In the genomic region with DNA sequence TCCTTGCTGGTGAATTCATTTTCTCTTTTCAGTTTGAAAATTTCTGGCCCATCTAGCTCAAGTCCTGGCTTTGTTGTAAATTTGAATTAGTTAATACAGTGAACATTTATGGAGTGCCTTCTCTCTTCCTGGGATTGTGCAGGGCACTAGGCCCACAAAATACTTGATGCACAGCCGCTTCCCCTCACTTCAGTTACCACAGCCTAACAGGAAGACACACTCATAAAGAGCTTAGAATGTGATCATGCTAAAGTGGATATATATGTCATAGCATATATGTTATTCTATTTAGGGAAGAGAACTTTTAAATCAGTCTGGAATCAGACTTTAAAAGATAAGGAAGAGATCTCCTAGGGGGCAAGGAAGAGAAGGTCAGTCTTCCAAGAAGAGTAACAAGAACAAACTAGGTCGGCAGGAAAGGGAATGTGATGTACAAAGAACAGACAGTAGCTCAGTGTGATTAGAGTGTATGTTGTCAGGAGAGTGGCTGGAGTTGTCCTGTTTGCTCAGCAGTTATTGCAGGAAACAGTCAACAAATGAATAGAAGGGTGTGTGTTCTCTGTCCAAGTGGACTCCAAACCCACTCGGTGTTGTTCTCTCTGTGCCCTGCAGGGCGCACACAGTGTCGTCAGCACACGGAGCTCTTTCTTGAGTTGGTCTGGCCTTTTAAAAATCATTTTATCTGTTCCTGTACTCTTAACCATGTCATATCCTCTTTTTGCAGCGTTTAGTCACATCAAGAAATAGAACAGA, we compare ENCODE assay signal across 1 cellular context.
TF ChIP-seq lines count a peak whose summit lies in the region.

No MANE protein-coding gene starts in this region.

TF ChIP-seq in HepG2, 621 proteins besides CTCF, POLR2A, EP300 and RAD21 (continued from another document and continues in another):
- TF ChIP-seq SKIL (CRISPR knock-in tag; IDR thresholded peaks at IDR 0.05; ENCODE audit: borderline replicate concordance) (peak; percentile 72; the same call in 1 of the 2 replicates), ZNF619 (CRISPR knock-in tag; IDR thresholded peaks at IDR 0.05) (no peak), PHF21A (CRISPR knock-in tag; IDR thresholded peaks at IDR 0.05) (no peak), ZNF644 (CRISPR knock-in tag; IDR thresholded peaks at IDR 0.05; ENCODE audit: low read depth) (peak; percentile 61; the same call in 1 of the 2 replicates), NR2F2 (IDR thresholded peaks at IDR 0.05; ENCODE audit: borderline replicate concordance, low read depth) (peak; percentile 15; the same call in 1 of the 2 replicates), HBP1 (CRISPR knock-in tag; IDR thresholded peaks at IDR 0.05; ENCODE audit: low read depth) (0 out of 2 replicates have a peak, but pooled peaks have one; percentile 20), CREB1 (IDR thresholded peaks at IDR 0.05) (peak; percentile 55), CREB1 (CRISPR knock-in tag; IDR thresholded peaks at IDR 0.05) (peak; percentile 51; the same call in 1 of the 2 replicates), ZNF160 (CRISPR knock-in tag; IDR thresholded peaks at IDR 0.05) (no peak), ZNF383 (CRISPR knock-in tag; IDR thresholded peaks at IDR 0.05; ENCODE audit: borderline replicate concordance) (no peak), ZNF564 (CRISPR knock-in tag; IDR thresholded peaks at IDR 0.05) (no peak), ZNF124 (CRISPR knock-in tag; IDR thresholded peaks at IDR 0.05) (peak; percentile 87; the same call in 1 of the 2 replicates), RARA (CRISPR knock-in tag; IDR thresholded peaks at IDR 0.05) (peak; percentile 58), SAP130 (CRISPR knock-in tag; IDR thresholded peaks at IDR 0.05; ENCODE audit: low read depth) (peak; percentile 80), ZEB1 (IDR thresholded peaks at IDR 0.05; ENCODE audit: insufficient replicate concordance, low read depth) (no peak), ZFP90 (CRISPR knock-in tag; IDR thresholded peaks at IDR 0.05; ENCODE audit: borderline replicate concordance) (no peak), AHDC1 (CRISPR knock-in tag; IDR thresholded peaks at IDR 0.05; ENCODE audit: borderline replicate concordance) (peak; percentile 70), NCOA2 (CRISPR knock-in tag; IDR thresholded peaks at IDR 0.05) (peak; percentile 81), JUNB (CRISPR knock-in tag; IDR thresholded peaks at IDR 0.05; ENCODE audit: borderline replicate concordance) (no peak), TBL1XR1 (IDR thresholded peaks at IDR 0.05; ENCODE audit: borderline replicate concordance, low read length, partially characterized antibody) (peak; percentile 42), ZNF800 (CRISPR knock-in tag; IDR thresholded peaks at IDR 0.05) (no peak), DMAP1 (CRISPR knock-in tag; IDR thresholded peaks at IDR 0.05) (no peak; the same call in 1 of the 2 replicates)
- TF ChIP-seq, protein P1, sequence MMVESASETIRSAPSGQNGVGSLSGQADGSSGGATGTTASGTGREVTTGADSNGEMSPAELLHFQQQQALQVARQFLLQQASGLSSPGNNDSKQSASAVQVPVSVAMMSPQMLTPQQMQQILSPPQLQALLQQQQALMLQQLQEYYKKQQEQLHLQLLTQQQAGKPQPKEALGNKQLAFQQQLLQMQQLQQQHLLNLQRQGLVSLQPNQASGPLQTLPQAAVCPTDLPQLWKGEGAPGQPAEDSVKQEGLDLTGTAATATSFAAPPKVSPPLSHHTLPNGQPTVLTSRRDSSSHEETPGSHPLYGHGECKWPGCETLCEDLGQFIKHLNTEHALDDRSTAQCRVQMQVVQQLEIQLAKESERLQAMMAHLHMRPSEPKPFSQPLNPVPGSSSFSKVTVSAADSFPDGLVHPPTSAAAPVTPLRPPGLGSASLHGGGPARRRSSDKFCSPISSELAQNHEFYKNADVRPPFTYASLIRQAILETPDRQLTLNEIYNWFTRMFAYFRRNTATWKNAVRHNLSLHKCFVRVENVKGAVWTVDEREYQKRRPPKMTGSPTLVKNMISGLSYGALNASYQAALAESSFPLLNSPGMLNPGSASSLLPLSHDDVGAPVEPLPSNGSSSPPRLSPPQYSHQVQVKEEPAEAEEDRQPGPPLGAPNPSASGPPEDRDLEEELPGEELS (CRISPR knock-in tag; IDR thresholded peaks at IDR 0.05) = peak; percentile 97
- TF ChIP-seq, protein P2, sequence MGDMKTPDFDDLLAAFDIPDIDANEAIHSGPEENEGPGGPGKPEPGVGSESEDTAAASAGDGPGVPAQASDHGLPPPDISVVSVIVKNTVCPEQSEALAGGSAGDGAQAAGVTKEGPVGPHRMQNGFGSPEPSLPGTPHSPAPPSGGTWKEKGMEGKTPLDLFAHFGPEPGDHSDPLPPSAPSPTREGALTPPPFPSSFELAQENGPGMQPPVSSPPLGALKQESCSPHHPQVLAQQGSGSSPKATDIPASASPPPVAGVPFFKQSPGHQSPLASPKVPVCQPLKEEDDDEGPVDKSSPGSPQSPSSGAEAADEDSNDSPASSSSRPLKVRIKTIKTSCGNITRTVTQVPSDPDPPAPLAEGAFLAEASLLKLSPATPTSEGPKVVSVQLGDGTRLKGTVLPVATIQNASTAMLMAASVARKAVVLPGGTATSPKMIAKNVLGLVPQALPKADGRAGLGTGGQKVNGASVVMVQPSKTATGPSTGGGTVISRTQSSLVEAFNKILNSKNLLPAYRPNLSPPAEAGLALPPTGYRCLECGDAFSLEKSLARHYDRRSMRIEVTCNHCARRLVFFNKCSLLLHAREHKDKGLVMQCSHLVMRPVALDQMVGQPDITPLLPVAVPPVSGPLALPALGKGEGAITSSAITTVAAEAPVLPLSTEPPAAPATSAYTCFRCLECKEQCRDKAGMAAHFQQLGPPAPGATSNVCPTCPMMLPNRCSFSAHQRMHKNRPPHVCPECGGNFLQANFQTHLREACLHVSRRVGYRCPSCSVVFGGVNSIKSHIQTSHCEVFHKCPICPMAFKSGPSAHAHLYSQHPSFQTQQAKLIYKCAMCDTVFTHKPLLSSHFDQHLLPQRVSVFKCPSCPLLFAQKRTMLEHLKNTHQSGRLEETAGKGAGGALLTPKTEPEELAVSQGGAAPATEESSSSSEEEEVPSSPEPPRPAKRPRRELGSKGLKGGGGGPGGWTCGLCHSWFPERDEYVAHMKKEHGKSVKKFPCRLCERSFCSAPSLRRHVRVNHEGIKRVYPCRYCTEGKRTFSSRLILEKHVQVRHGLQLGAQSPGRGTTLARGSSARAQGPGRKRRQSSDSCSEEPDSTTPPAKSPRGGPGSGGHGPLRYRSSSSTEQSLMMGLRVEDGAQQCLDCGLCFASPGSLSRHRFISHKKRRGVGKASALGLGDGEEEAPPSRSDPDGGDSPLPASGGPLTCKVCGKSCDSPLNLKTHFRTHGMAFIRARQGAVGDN (CRISPR knock-in tag; IDR thresholded peaks at IDR 0.05) = no peak
- TF ChIP-seq, protein P3, sequence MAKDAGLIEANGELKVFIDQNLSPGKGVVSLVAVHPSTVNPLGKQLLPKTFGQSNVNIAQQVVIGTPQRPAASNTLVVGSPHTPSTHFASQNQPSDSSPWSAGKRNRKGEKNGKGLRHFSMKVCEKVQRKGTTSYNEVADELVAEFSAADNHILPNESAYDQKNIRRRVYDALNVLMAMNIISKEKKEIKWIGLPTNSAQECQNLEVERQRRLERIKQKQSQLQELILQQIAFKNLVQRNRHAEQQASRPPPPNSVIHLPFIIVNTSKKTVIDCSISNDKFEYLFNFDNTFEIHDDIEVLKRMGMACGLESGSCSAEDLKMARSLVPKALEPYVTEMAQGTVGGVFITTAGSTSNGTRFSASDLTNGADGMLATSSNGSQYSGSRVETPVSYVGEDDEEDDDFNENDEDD (CRISPR knock-in tag; IDR thresholded peaks at IDR 0.05; ENCODE audit: borderline replicate concordance) = no peak
- TF ChIP-seq, protein P4, sequence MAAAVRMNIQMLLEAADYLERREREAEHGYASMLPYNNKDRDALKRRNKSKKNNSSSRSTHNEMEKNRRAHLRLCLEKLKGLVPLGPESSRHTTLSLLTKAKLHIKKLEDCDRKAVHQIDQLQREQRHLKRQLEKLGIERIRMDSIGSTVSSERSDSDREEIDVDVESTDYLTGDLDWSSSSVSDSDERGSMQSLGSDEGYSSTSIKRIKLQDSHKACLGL (CRISPR knock-in tag; IDR thresholded peaks at IDR 0.05) = no peak
- TF ChIP-seq, protein P5, sequence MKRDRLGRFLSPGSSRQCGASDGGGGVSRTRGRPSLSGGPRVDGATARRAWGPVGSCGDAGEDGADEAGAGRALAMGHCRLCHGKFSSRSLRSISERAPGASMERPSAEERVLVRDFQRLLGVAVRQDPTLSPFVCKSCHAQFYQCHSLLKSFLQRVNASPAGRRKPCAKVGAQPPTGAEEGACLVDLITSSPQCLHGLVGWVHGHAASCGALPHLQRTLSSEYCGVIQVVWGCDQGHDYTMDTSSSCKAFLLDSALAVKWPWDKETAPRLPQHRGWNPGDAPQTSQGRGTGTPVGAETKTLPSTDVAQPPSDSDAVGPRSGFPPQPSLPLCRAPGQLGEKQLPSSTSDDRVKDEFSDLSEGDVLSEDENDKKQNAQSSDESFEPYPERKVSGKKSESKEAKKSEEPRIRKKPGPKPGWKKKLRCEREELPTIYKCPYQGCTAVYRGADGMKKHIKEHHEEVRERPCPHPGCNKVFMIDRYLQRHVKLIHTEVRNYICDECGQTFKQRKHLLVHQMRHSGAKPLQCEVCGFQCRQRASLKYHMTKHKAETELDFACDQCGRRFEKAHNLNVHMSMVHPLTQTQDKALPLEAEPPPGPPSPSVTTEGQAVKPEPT (CRISPR knock-in tag; IDR thresholded peaks at IDR 0.05; ENCODE audit: low read depth) = no peak
